In genomic region chr15:99682455-99682854, GRCh38 we compare ENCODE assay signal across 11 cellular contexts. TPM values are rescaled to one million over a fixed set of nuclear protein-coding genes. Genes with fewer than 3 reads are reported as not detected.
DNase-seq lines count a peak whose midpoint lies in the region; ATAC-seq, FAIRE-seq and TF ChIP-seq lines count a peak whose summit lies in the region.
"Had no signal": no experiment of that assay in that cellular context is flagged by ENCODE, and none has a peak within 500 bp of the region (broad histone marks: within the 10 kb centered on the region; RNA-seq: fewer than 3 reads in every experiment).

No MANE protein-coding gene starts in this region.

- peaks cover 57% of the 10 kb centered on the region for H3K36me3 Mint-ChIP-seq in memory B cell

- no peak overlapping the region for H3K4me3 Mint-ChIP-seq in memory B cell

- no peaks in the 10 kb centered on the region for H3K27me3 Mint-ChIP-seq in memory B cell

- H3K9me3 Mint-ChIP-seq in memory B cell = peaks cover 2% of the 10 kb centered on the region

- WGBS in small intestine, 3 donors = 16 to 86% (median 63%) methylated on average over 1 of the region's 1 CpG

- H3K27me3 ChIP-seq in brain microvascular endothelial cell (replicated peaks) = no peaks in the 10 kb centered on the region
- no peaks in the 10 kb centered on the region for H3K27me3 ChIP-seq in small intestine (ENCODE audit: control insufficient read depth in 2 of 2, insufficient read depth in 2 of 2, low read length in 2 of 2)

- H3K9me3 ChIP-seq in small intestine (ENCODE audit: control insufficient read depth, low read depth) = no peaks in the 10 kb centered on the region

- H3K4me1 ChIP-seq in small intestine (ENCODE audit: control insufficient read depth in 2 of 2, insufficient read depth in 1 of 2, low read depth in 1 of 2, low read length in 1 of 2) = no peaks in the 10 kb centered on the region

- peaks cover 5% of the 10 kb centered on the region for H3K36me3 ChIP-seq in brain microvascular endothelial cell (replicated peaks)
- H3K36me3 ChIP-seq in small intestine (ENCODE audit: control insufficient read depth in 2 of 2, insufficient read depth in 2 of 2, low read length in 2 of 2) = peaks cover 0 to 2% of the 10 kb centered on the region in 2 donors

- in situ Hi-C loops in brain microvascular endothelial cell (cut with HindIII; ENCODE audit: low pct_ligation_motif_present, low sequenced_read_pairs) = no loop called here

- H3K27ac ChIP-seq in brain microvascular endothelial cell (peak overlapping the region; percentile 80), small intestine (ENCODE audit: low read depth in 1 of 2, low read length in 1 of 2) (no peak overlapping the region)

- ATAC-seq in memory B cell (ENCODE audit: low read depth) = no peak
- ATAC-seq in HG02571 (IDR thresholded peaks at IDR 0.05; ENCODE audit: unreplicated experiment) = no peak
- ATAC-seq in GM18502 (IDR thresholded peaks at IDR 0.05; ENCODE audit: poor library complexity, unreplicated experiment) = no peak
- ATAC-seq: activated T-cell treated with anti-CD3 and anti-CD28 coated beads, Interleukin-2, amount 50 U/mL, for 4 hours had no signal

- no peak overlapping the region for H3K4me3 ChIP-seq in brain microvascular endothelial cell (ENCODE audit: low read depth, low read length)
- no peak overlapping the region for H3K4me3 ChIP-seq in small intestine (ENCODE audit: low read depth in 1 of 2, low read length in 2 of 2)

- peaks cover 30% of the 10 kb centered on the region for H3K4me1 Mint-ChIP-seq in memory B cell

- peak overlapping the region; percentile 59 for H3K27ac Mint-ChIP-seq in memory B cell

- no peak for FAIRE-seq in small intestine (lab: Jason Lieb, UNC)

- no peak for TF ChIP-seq CTCF in AG09319 (IDR thresholded peaks at IDR 0.05; ENCODE audit: low read depth, low read length)
- no peak for TF ChIP-seq CTCF in brain microvascular endothelial cell (IDR thresholded peaks at IDR 0.05; ENCODE audit: low read depth, low read length, missing control alignments)

- DNase-seq in AG09319 (ENCODE audit: extremely low read depth, low read depth) (peak; percentile 32), HT1080 (ENCODE audit: low read depth) (peak; percentile 66), brain microvascular endothelial cell (peak; percentile 81), memory B cell (ENCODE audit: low spot score in 2 of 2) (no peak), medulla oblongata (ENCODE audit: extremely low spot score) (no peak), small intestine (no peak)
- DNase-seq: activated T-cell treated with anti-CD3 and anti-CD28 coated beads, Interleukin-2, amount 50 U/mL, for 4 hours; islet precursor cell; NK-92 treated with Interleukin-12 subunit alpha and Interleukin-12 subunit beta, amount 100 ng/mL, for 24 hours had no signal

RNA-seq across cellular contexts. Expression of gene LYSMD4, which starts 50.8 kb away (rescaled TPM):
- 4.1 and 6.6 TPM in 2 replicates for total RNA-seq in HT1080 (2014; rRNA removed; shearing (Covaris generic))
- polyA plus RNA-seq in HT1080 (2015; cell fraction: cytosol; rRNA removed) = 4.2 and 4.4 TPM in 2 replicates
- polyA plus RNA-seq in HT1080 (2015; cell fraction: nucleus; rRNA removed) = 4.8 and 7.2 TPM in 2 replicates
- polyA plus RNA-seq in small intestine = 1 to 10 TPM; 5.4 to 8.9 (median 6.0) TPM

Comparison
In these comparisons a context has a peak if more than half of its experiments do, and no peak if none do; other contexts are left out.
1. DNase-seq: peak in AG09319 (single experiment), HT1080 (single experiment) and brain microvascular endothelial cell (single experiment); none in memory B cell (0 of 2), medulla oblongata (single experiment) and small intestine (single experiment).